ENCODE assay signal across 8 cellular contexts in genomic region chr11:14891143-14892035, GRCh38. TPM values are rescaled to one million over a fixed set of nuclear protein-coding genes. Genes with fewer than 3 reads are reported as not detected.
DNase-seq lines count a peak whose midpoint lies in the region; TF ChIP-seq lines count a peak whose summit lies in the region.

No MANE protein-coding gene starts in this region.

- no peaks in the 10 kb centered on the region for H4K20me1 ChIP-seq in osteoblast (ENCODE audit: insufficient read depth, low read length)

- DNase-seq in GM06990 (ENCODE audit: extremely low read depth, insufficient read length) (peak; percentile 92), HFF-Myc (ENCODE audit: extremely low read depth, low read depth) (peak; percentile 65), MV-4-11 (lab: John Stamatoyannopoulos, UW) (peak; percentile 60), SK-N-MC (ENCODE audit: low read depth, low spot score) (no peak), glomerular visceral epithelial cell (ENCODE audit: extremely low spot score) (peak; percentile 92), osteoblast (ENCODE audit: insufficient read length, low spot score, missing footprints) (peak; percentile 93), testis (peak; percentile 89)

- intact Hi-C loops in testis (cut with DNase I; ENCODE audit: low total_unique reads) = no loop called here

- peak overlapping the region; percentile 100 for H2AFZ ChIP-seq in osteoblast (ENCODE audit: low read length)

- TF ChIP-seq POLR2A in testis (IDR thresholded peaks at IDR 0.05) = peak; percentile 23

- H3K27me3 ChIP-seq in GM06990 (replicated peaks; ENCODE audit: control insufficient read depth, insufficient read depth, low read length) (no peaks in the 10 kb centered on the region), osteoblast (ENCODE audit: insufficient read depth, low read length) (no peaks in the 10 kb centered on the region), testis (no peaks in the 10 kb centered on the region)

- H3K4me3 ChIP-seq in GM06990 (replicated peaks; ENCODE audit: low read depth, low read length) (peak overlapping the region; percentile 70), HFF-Myc (replicated peaks; ENCODE audit: low read depth, low read length) (peak overlapping the region; percentile 62), SK-N-MC (peak overlapping the region; percentile 97), osteoblast (ENCODE audit: insufficient read depth, low read length) (peak overlapping the region; percentile 96), testis (peak overlapping the region; percentile 67 to 71)

- H3K36me3 ChIP-seq in GM06990 (ENCODE audit: control insufficient read depth, insufficient read depth, low read length) (no peaks in the 10 kb centered on the region), SK-N-MC (ENCODE audit: insufficient read depth, low read length) (no peaks in the 10 kb centered on the region), osteoblast (ENCODE audit: insufficient read depth, low read length) (no peaks in the 10 kb centered on the region), testis (ENCODE audit: low read depth, missing control alignments) (no peaks in the 10 kb centered on the region)

- peaks cover 73% of the 10 kb centered on the region for H3K4me1 Mint-ChIP-seq in activated naive CD4-positive, alpha-beta T cell treated with anti-CD3 and anti-CD28 coated beads, Interleukin-2, amount 50 U/mL, for 24 hours

- peak overlapping the region; percentile 99 for H3K4me2 ChIP-seq in osteoblast (ENCODE audit: insufficient read depth, low read length)

- no peaks in the 10 kb centered on the region for H3K79me2 ChIP-seq in osteoblast (ENCODE audit: insufficient read depth, low read length)

- WGBS in testis, 2 donors = 0 to 2% methylated on average over 23 to 61 of the region's 67 CpGs

- H3K9me3 Mint-ChIP-seq in activated naive CD4-positive, alpha-beta T cell treated with anti-CD3 and anti-CD28 coated beads, Interleukin-2, amount 50 U/mL, for 24 hours = no peaks in the 10 kb centered on the region

- peaks cover 3% of the 10 kb centered on the region for H3K36me3 Mint-ChIP-seq in activated naive CD4-positive, alpha-beta T cell treated with anti-CD3 and anti-CD28 coated beads, Interleukin-2, amount 50 U/mL, for 24 hours

- H3K9me3 ChIP-seq in SK-N-MC (ENCODE audit: low read depth, low read length) (no peaks in the 10 kb centered on the region), osteoblast (ENCODE audit: low read depth, low read length) (no peaks in the 10 kb centered on the region), testis (no peaks in the 10 kb centered on the region)

- H3K27ac Mint-ChIP-seq in activated naive CD4-positive, alpha-beta T cell treated with anti-CD3 and anti-CD28 coated beads, Interleukin-2, amount 50 U/mL, for 24 hours = peak overlapping the region; percentile 94

- TF ChIP-seq CTCF in GM06990 (IDR thresholded peaks at IDR 0.05; ENCODE audit: insufficient read depth, low read length, poor library complexity, severe bottlenecking) (no peak), HFF-Myc (IDR thresholded peaks at IDR 0.05; ENCODE audit: low read depth, low read length, missing control alignments) (no peak), osteoblast (IDR thresholded peaks at IDR 0.05; ENCODE audit: extremely low read depth, low read depth, low read length) (no peak), testis (IDR thresholded peaks at IDR 0.05) (peak in 1 of 3 experiments; percentile 15)

- H3K4me3 Mint-ChIP-seq in activated naive CD4-positive, alpha-beta T cell treated with anti-CD3 and anti-CD28 coated beads, Interleukin-2, amount 50 U/mL, for 24 hours = peak overlapping the region; percentile 90

- H3K27ac ChIP-seq in SK-N-MC (peak overlapping the region; percentile 75; the same call in 1 of the 2 replicates), osteoblast (ENCODE audit: low read depth, low read length) (peak overlapping the region; percentile 77), testis (peak overlapping the region; percentile 68 to 91)

- no peaks in the 10 kb centered on the region for H3K27me3 Mint-ChIP-seq in activated naive CD4-positive, alpha-beta T cell treated with anti-CD3 and anti-CD28 coated beads, Interleukin-2, amount 50 U/mL, for 24 hours

- H3K4me1 ChIP-seq in osteoblast (ENCODE audit: insufficient read depth, low read length) (peaks cover 6% of the 10 kb centered on the region), testis (peaks cover 3% of the 10 kb centered on the region)

- H3K9ac ChIP-seq in SK-N-MC (ENCODE audit: insufficient read length) = peak overlapping the region; percentile 80

RNA-seq across cellular contexts. Expression of gene CYP2R1, which starts 0.6 kb away (rescaled TPM):
- 12.7 and 16.8 TPM in 2 replicates for total RNA-seq in osteoblast
- 10 to 100 TPM; 34.8 to 54.3 TPM for total RNA-seq in testis
- polyA plus RNA-seq in testis (ENCODE audit: insufficient read depth, low read depth, low replicate concordance) = 50.8 TPM
